Comparison of ENCODE assay signal across 23 cellular contexts in genomic region chr6:151760486-151760885, GRCh38. TPM values are rescaled to one million over a fixed set of nuclear protein-coding genes. Genes with fewer than 3 reads are reported as not detected.
"Had no signal": no experiment of that assay in that cellular context is flagged by ENCODE, and none has a peak within 500 bp of the region (broad histone marks: within the 10 kb centered on the region; RNA-seq: fewer than 3 reads in every experiment).

No MANE protein-coding gene starts in this region.

- H3K4me3 Mint-ChIP-seq: nephron; neural progenitor cell; stimulated activated effector memory CD8-positive, alpha-beta T cell treated with anti-CD3 and anti-CD28 coated beads, Interleukin-12 subunit alpha, Interleukin-12 subunit beta, amount 100 ng/mL, for 72 hours; stimulated activated naive B cell treated with anti-CD40 and anti-IgM and Interleukin-4, amounts not matched to agents 10 μg/mL and 1 μg/mL and 100 μg/mL, for 72 hours; stimulated activated naive CD8-positive, alpha-beta T cell treated with anti-CD3 and anti-CD28 coated beads, Interleukin-15, Interleukin-2, amounts not matched to agents 100 ng/mL and 50 ng/mL, for 24 hours had no signal

- H3K27ac Mint-ChIP-seq: nephron; neural progenitor cell; progenitor cell of endocrine pancreas; stimulated activated effector memory CD8-positive, alpha-beta T cell treated with anti-CD3 and anti-CD28 coated beads, Interleukin-12 subunit alpha, Interleukin-12 subunit beta, amount 100 ng/mL, for 72 hours; stimulated activated naive B cell treated with anti-CD40 and anti-IgM and Interleukin-4, amounts not matched to agents 10 μg/mL and 1 μg/mL and 100 μg/mL, for 72 hours; stimulated activated naive CD8-positive, alpha-beta T cell treated with anti-CD3 and anti-CD28 coated beads, Interleukin-15, Interleukin-2, amounts not matched to agents 100 ng/mL and 50 ng/mL, for 24 hours had no signal

- H3K9me3 Mint-ChIP-seq: nephron; neural progenitor cell; stimulated activated effector memory CD8-positive, alpha-beta T cell treated with anti-CD3 and anti-CD28 coated beads, Interleukin-12 subunit alpha, Interleukin-12 subunit beta, amount 100 ng/mL, for 72 hours; stimulated activated naive B cell treated with anti-CD40 and anti-IgM and Interleukin-4, amounts not matched to agents 10 μg/mL and 1 μg/mL and 100 μg/mL, for 72 hours; stimulated activated naive CD8-positive, alpha-beta T cell treated with anti-CD3 and anti-CD28 coated beads, Interleukin-15, Interleukin-2, amounts not matched to agents 100 ng/mL and 50 ng/mL, for 24 hours had no signal

- DNase-seq: occipital lobe; ovary; posterior cingulate gyrus; psoas muscle; right cardiac atrium; right lobe of liver; sigmoid colon; small intestine; stimulated activated CD4-positive, alpha-beta T cell treated with anti-CD3 and anti-CD28 coated beads, Interleukin-15, amount 100 ng/mL, for 24 hours; stimulated activated CD4-positive, alpha-beta T cell treated with anti-CD3 and anti-CD28 coated beads, Interleukin-2, amount 100 ng/mL, for 24 hours; stimulated activated CD4-positive, alpha-beta T cell treated with anti-CD3 and anti-CD28 coated beads, Interleukin-2, amount 100 ng/mL, for 48 hours; stimulated activated CD4-positive, alpha-beta T cell treated with anti-CD3 and anti-CD28 coated beads, Interleukin-4, amount 100 ng/mL, for 24 hours; stimulated activated naive B cell treated with anti-CD40 and anti-IgM and Interleukin-4, amounts not matched to agents 10 μg/mL and 1 μg/mL and 100 μg/mL, for 72 hours; stimulated activated naive CD4-positive, alpha-beta T cell treated with Interleukin-2 at 50 U/mL for 16 hours; stomach; thyroid gland; trophoblast cell; upper lobe of left lung had no signal

- H3K27me3 Mint-ChIP-seq: progenitor cell of endocrine pancreas had no signal

- H3K36me3 Mint-ChIP-seq: neural progenitor cell; stimulated activated effector memory CD8-positive, alpha-beta T cell treated with anti-CD3 and anti-CD28 coated beads, Interleukin-12 subunit alpha, Interleukin-12 subunit beta, amount 100 ng/mL, for 72 hours had no signal

- ATAC-seq: psoas muscle; right cardiac atrium; right lobe of liver; stimulated activated effector memory CD8-positive, alpha-beta T cell treated with anti-CD3 and anti-CD28 coated beads, Interleukin-12 subunit alpha, Interleukin-12 subunit beta, amount 100 ng/mL, for 72 hours; stimulated activated naive B cell treated with anti-CD40 and anti-IgM and Interleukin-4, amounts not matched to agents 10 μg/mL and 1 μg/mL and 100 μg/mL, for 72 hours had no signal

RNA-seq across cellular contexts. Expression of gene ESR1, which starts 47.0 kb away (rescaled TPM):
- total RNA-seq: progenitor cell of endocrine pancreas had no signal
